ENCODE assay signal across 11 cellular contexts in the genomic region with DNA sequence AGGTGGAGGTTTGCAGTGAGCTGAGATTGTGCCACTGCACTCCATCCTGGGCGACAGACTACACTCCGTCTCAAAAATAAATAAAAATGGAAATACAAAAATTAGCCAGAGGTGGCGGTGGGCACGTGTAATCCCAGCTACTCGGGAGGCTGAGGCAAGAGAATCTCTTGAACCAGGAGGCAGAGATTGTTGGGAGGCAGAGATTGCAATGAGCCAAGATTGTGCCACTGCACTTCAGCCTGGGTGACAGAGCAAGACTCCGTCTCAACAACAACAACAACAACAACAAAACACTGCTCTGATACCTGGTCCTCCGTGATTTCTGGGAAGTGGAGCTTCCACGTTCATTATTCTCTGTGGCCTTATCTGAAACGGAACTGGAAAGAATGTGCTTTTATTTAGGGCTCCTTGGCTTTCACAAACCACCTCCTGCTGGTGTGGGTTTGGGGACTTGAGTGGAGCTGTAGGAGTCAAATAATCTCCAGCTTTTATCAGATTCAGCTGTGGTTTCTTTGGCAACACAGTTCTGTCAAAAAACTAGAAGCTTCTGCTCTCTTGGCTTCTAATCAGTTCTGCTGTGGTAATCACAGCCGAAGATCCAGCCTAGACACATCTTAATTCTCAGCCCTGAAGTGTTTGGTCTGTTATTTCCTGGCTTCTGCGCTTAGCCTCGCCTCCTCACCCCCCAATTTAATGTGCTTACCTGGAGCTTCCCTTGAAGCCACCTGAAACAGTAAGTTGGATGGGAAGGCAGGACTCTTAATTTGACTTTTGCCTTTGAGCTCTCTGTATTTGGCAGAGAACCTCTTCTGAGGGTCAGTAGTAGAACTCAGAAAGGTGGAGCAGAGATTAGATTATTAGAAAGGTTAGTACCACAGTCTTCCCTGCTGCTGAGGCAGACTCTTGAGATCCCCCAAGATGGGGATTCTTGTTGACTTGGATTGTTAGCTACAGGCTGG. TPM values are rescaled to one million over a fixed set of nuclear protein-coding genes. Genes with fewer than 3 reads are reported as not detected.
DNase-seq lines count a peak whose midpoint lies in the region; ATAC-seq and TF ChIP-seq lines count a peak whose summit lies in the region.
"Had no signal": no experiment of that assay in that cellular context is flagged by ENCODE, and none has a peak within 500 bp of the region (broad histone marks: within the 10 kb centered on the region; RNA-seq: fewer than 3 reads in every experiment).

No MANE protein-coding gene starts in this region.

- no peaks in the 10 kb centered on the region for H3K9me3 Mint-ChIP-seq in natural killer cell treated with Interleukin-12 subunit alpha and Interleukin-12 subunit beta and Interleukin-15 and Interleukin-18, amount 100 ng/mL, for 72 hours

- H3K27me3 Mint-ChIP-seq in natural killer cell treated with Interleukin-12 subunit alpha and Interleukin-12 subunit beta and Interleukin-15 and Interleukin-18, amount 100 ng/mL, for 72 hours: no peaks in the 10 kb centered on the region

- H3K36me3 Mint-ChIP-seq in natural killer cell treated with Interleukin-12 subunit alpha and Interleukin-12 subunit beta and Interleukin-15 and Interleukin-18, amount 100 ng/mL, for 72 hours: peaks cover 25% of the 10 kb centered on the region

- peaks cover 63 to 68% of the 10 kb centered on the region in 2 donors for H3K4me1 Mint-ChIP-seq in natural killer cell treated with Interleukin-12 subunit alpha and Interleukin-12 subunit beta and Interleukin-15 and Interleukin-18, amount 100 ng/mL, for 72 hours (ENCODE audit: low read depth in 2 of 2)

- peak overlapping the region; percentile 80 for H3K4me3 Mint-ChIP-seq in natural killer cell treated with Interleukin-12 subunit alpha and Interleukin-12 subunit beta and Interleukin-15 and Interleukin-18, amount 100 ng/mL, for 72 hours

- H3K27ac Mint-ChIP-seq in natural killer cell treated with Interleukin-12 subunit alpha and Interleukin-12 subunit beta and Interleukin-15 and Interleukin-18, amount 100 ng/mL, for 72 hours: peak overlapping the region; percentile 97 to 98

- DNase-seq in AML-193 (lab: John Stamatoyannopoulos, UW) (peak; percentile 20 to 43), KBM-7 (peak; percentile 67), astrocyte of the spinal cord (ENCODE audit: low read depth, low spot score) (peak; percentile 25), NCI-H2227 (lab: John Stamatoyannopoulos, UW; ENCODE audit: unreplicated experiment) (no peak), cerebellar nuclear complex (lab: John Stamatoyannopoulos, UW) (no peak)
- DNase-seq in natural killer cell treated with Interleukin-12 subunit alpha and Interleukin-12 subunit beta and Interleukin-15 and Interleukin-18, amount 100 ng/mL, for 72 hours (ENCODE audit: low spot score): no peak
- DNase-seq: HCEC 1CT, NCI-H526 treated with DMSO at 0.1 percent for 48 hours, WERI-Rb-1 had no signal

- no peak overlapping the region for H3K4me3 ChIP-seq in astrocyte of the spinal cord (ENCODE audit: low read depth, low read length)

- TF ChIP-seq CTCF in astrocyte of the spinal cord (IDR thresholded peaks at IDR 0.05; ENCODE audit: low read depth, low read length): no peak

- in situ Hi-C loops in KBM-7 (cut with MboI; ENCODE audit: low pct_unique_long_range_greater_than_20kb, low sequenced_read_pairs): no loop called here
- in situ Hi-C loops in astrocyte of the spinal cord (cut with HindIII; ENCODE audit: low sequenced_read_pairs): no loop called here

- ATAC-seq in natural killer cell treated with Interleukin-12 subunit alpha and Interleukin-12 subunit beta and Interleukin-15 and Interleukin-18, amount 100 ng/mL, for 72 hours: peak; percentile 26 to 48
- ATAC-seq in HG03139 (IDR thresholded peaks at IDR 0.05; ENCODE audit: unreplicated experiment): no peak
- no peak for ATAC-seq in HG03354 (IDR thresholded peaks at IDR 0.05; ENCODE audit: poor library complexity, severe bottlenecking, unreplicated experiment)

RNA-seq across cellular contexts. Expression of gene IRAK2, which starts 21.4 kb away (rescaled TPM):
- total RNA-seq in natural killer cell treated with Interleukin-12 subunit alpha and Interleukin-12 subunit beta and Interleukin-15 and Interleukin-18, amount 100 ng/mL, for 72 hours: 10 to 100 TPM; 35.1 to 78.4 TPM

RNA-seq across cellular contexts. Expression of gene VHL, which starts 44.5 kb away (rescaled TPM):
- 10 to 100 TPM; 66.8 to 77.5 TPM for total RNA-seq in natural killer cell treated with Interleukin-12 subunit alpha and Interleukin-12 subunit beta and Interleukin-15 and Interleukin-18, amount 100 ng/mL, for 72 hours

Comparison
In these comparisons a context has a peak if more than half of its experiments do, and no peak if none do; other contexts are left out.
1. DNase-seq: peak in AML-193 (2 of 2), KBM-7 (single experiment) and astrocyte of the spinal cord (single experiment); none in natural killer cell treated with Interleukin-12 subunit alpha and Interleukin-12 subunit beta and Interleukin-15 and Interleukin-18, amount 100 ng/mL, for 72 hours (single experiment), NCI-H2227 (single experiment) and cerebellar nuclear complex (0 of 2).
2. ATAC-seq: peak in natural killer cell treated with Interleukin-12 subunit alpha and Interleukin-12 subunit beta and Interleukin-15 and Interleukin-18, amount 100 ng/mL, for 72 hours (2 of 2); none in HG03139 (single experiment) and HG03354 (single experiment).